In genomic region chr5:138570871-138571270, GRCh38 we compare ENCODE assay signal across 18 cellular contexts. TPM values are rescaled to one million over a fixed set of nuclear protein-coding genes. Genes with fewer than 3 reads are reported as not detected.
A peak's percentile ranks its signal among the peaks of the same experiment; 100 is the strongest.
DNase-seq lines count a peak whose midpoint lies in the region; ATAC-seq, FAIRE-seq and TF ChIP-seq lines count a peak whose summit lies in the region.
"Had no signal": no experiment of that assay in that cellular context is flagged by ENCODE, and none has a peak within 500 bp of the region (broad histone marks: within the 10 kb centered on the region; RNA-seq: fewer than 3 reads in every experiment).

No MANE protein-coding gene starts in this region.

- peaks cover 58% of the 10 kb centered on the region for H4K20me1 ChIP-seq in Loucy (ENCODE audit: insufficient read depth, low read length, poor library complexity, severe bottlenecking)

- ATAC-seq in natural killer cell treated with Interleukin-12 subunit alpha and Interleukin-12 subunit beta and Interleukin-15 and Interleukin-18, amount 100 ng/mL, for 72 hours, result no peak
- ATAC-seq in natural killer cell (no peak), HG02870 (IDR thresholded peaks at IDR 0.05; ENCODE audit: unreplicated experiment) (no peak), GM18858 (IDR thresholded peaks at IDR 0.05; ENCODE audit: unreplicated experiment) (no peak)

- H3K9me3 Mint-ChIP-seq in natural killer cell treated with Interleukin-12 subunit alpha and Interleukin-12 subunit beta and Interleukin-15 and Interleukin-18, amount 100 ng/mL, for 72 hours, result no peaks in the 10 kb centered on the region
- peaks cover 0 to 1% of the 10 kb centered on the region in 2 donors for H3K9me3 Mint-ChIP-seq in natural killer cell
- peaks cover 0 to 4% (median 1%) of the 10 kb centered on the region in 5 experiments for H3K9me3 Mint-ChIP-seq in brain

- no peak overlapping the region for H3K4me3 ChIP-seq in Loucy (ENCODE audit: low read length, poor library complexity, severe bottlenecking)
- H3K4me3 ChIP-seq: SJCRH30 had no signal

- H2AFZ ChIP-seq in Loucy (ENCODE audit: low read length), result no peak overlapping the region

- peaks cover 69% of the 10 kb centered on the region for H3K36me3 ChIP-seq in Loucy (ENCODE audit: insufficient read depth, low read length)

- H3K4me1 ChIP-seq in Loucy (ENCODE audit: insufficient read depth, low read length, poor library complexity, severe bottlenecking), result peaks cover 26% of the 10 kb centered on the region
- H3K4me1 ChIP-seq: SJCRH30 had no signal

- no peak overlapping the region for H3K9ac ChIP-seq in Loucy (ENCODE audit: low read depth, low read length, poor library complexity, severe bottlenecking)

- FAIRE-seq in GM12892 (lab: Jason Lieb, UNC), result no peak

- peak overlapping the region; percentile 20 for H3K4me3 Mint-ChIP-seq in natural killer cell treated with Interleukin-12 subunit alpha and Interleukin-12 subunit beta and Interleukin-15 and Interleukin-18, amount 100 ng/mL, for 72 hours
- H3K4me3 Mint-ChIP-seq in natural killer cell (no peak overlapping the region), brain (peak overlapping the region in 3 of 5 experiments; percentile 10 to 61 (median 59))
- H3K4me3 Mint-ChIP-seq: B cell had no signal

- peaks cover 56% of the 10 kb centered on the region for H3K36me3 Mint-ChIP-seq in natural killer cell treated with Interleukin-12 subunit alpha and Interleukin-12 subunit beta and Interleukin-15 and Interleukin-18, amount 100 ng/mL, for 72 hours
- H3K36me3 Mint-ChIP-seq in natural killer cell, result peaks cover 18% of the 10 kb centered on the region
- peaks cover 91% of the 10 kb centered on the region for H3K36me3 Mint-ChIP-seq in brain

- intact Hi-C loops in natural killer cell (cut with micrococcal nuclease), result loop anchor here (10.0 kb wide), 2 partner anchors 624 to 724 kb away; partner anchors contain the start of genes MATR3 and SIL1

- H3K27ac Mint-ChIP-seq in natural killer cell treated with Interleukin-12 subunit alpha and Interleukin-12 subunit beta and Interleukin-15 and Interleukin-18, amount 100 ng/mL, for 72 hours, result no peak overlapping the region
- H3K27ac Mint-ChIP-seq in natural killer cell (no peak overlapping the region), brain (no peak overlapping the region)
- H3K27ac Mint-ChIP-seq: B cell had no signal

- peaks cover 51 to 57% of the 10 kb centered on the region in 2 donors for H3K4me1 Mint-ChIP-seq in natural killer cell treated with Interleukin-12 subunit alpha and Interleukin-12 subunit beta and Interleukin-15 and Interleukin-18, amount 100 ng/mL, for 72 hours (ENCODE audit: low read depth in 2 of 2)
- H3K4me1 Mint-ChIP-seq in natural killer cell (peaks cover 45 to 59% of the 10 kb centered on the region in 2 donors), brain (peaks cover 76% of the 10 kb centered on the region)

- H3K79me2 ChIP-seq in Loucy (ENCODE audit: insufficient read depth, low read length), result peaks cover 90% of the 10 kb centered on the region

- H3K27me3 ChIP-seq in Loucy (ENCODE audit: insufficient read depth, low read length, poor library complexity, severe bottlenecking), result peaks cover 4% of the 10 kb centered on the region
- H3K27me3 ChIP-seq: SJCRH30 had no signal

- H3K9me2 ChIP-seq in Loucy (replicated peaks; ENCODE audit: low read depth, low read length), result no peaks in the 10 kb centered on the region

- DNase-seq in natural killer cell treated with Interleukin-12 subunit alpha and Interleukin-12 subunit beta and Interleukin-15 and Interleukin-18, amount 100 ng/mL, for 72 hours (ENCODE audit: low spot score), result no peak
- DNase-seq in natural killer cell (no peak), GM12892 (ENCODE audit: insufficient read length) (no peak)
- DNase-seq: ACHN; Kasumi-1; NCI-H1436 treated with DMSO at 0.1 percent for 48 hours; NCI-H2081 treated with DMSO at 0.1 percent for 48 hours; NCI-H2227 treated with DMSO at 0.1 percent for 48 hours; NCI-H526 treated with DMSO at 0.1 percent for 48 hours; NK-92 treated with Interleukin-12 subunit alpha and Interleukin-12 subunit beta, amount 100 ng/mL, for 24 hours; OCI-M1; RPMI8226; SJCRH30 had no signal

- TF ChIP-seq POLR2A in GM12892 (IDR thresholded peaks at IDR 0.05; ENCODE audit: low read depth, low read length), result no peak

- no peaks in the 10 kb centered on the region for H3K27me3 Mint-ChIP-seq in natural killer cell treated with Interleukin-12 subunit alpha and Interleukin-12 subunit beta and Interleukin-15 and Interleukin-18, amount 100 ng/mL, for 72 hours
- H3K27me3 Mint-ChIP-seq in natural killer cell (ENCODE audit: low read depth in 2 of 2) (no peaks in the 10 kb centered on the region), brain (peaks cover 8% of the 10 kb centered on the region)
- H3K27me3 Mint-ChIP-seq: B cell had no signal

- H3F3A ChIP-seq in Loucy (ENCODE audit: low read depth), result peaks cover 3% of the 10 kb centered on the region; the same call in 1 of the 2 replicates

- TF ChIP-seq CTCF in natural killer cell (IDR thresholded peaks at IDR 0.05), result no peak
- TF ChIP-seq CTCF in Loucy (conservative IDR thresholded peaks at IDR 0.05; ENCODE audit: low read length), result no peak
- no peak for TF ChIP-seq CTCF in brain (conservative IDR thresholded peaks at IDR 0.05)

- H3K9me3 ChIP-seq in Loucy (ENCODE audit: insufficient read depth, low read depth, low read length), result no peaks in the 10 kb centered on the region
- H3K9me3 ChIP-seq: SJCRH30 had no signal

- H3K4me2 ChIP-seq in Loucy (ENCODE audit: low read depth, low read length, poor library complexity, severe bottlenecking), result peak overlapping the region; percentile 12

RNA-seq across cellular contexts. Expression of gene HSPA9, which starts 4.3 kb away (rescaled TPM):
- total RNA-seq in natural killer cell treated with Interleukin-12 subunit alpha and Interleukin-12 subunit beta and Interleukin-15 and Interleukin-18, amount 100 ng/mL, for 72 hours, result 100 to 1,000 TPM; 337 to 473 TPM
- 100 to 1,000 TPM; 272 to 308 (median 308) TPM for total RNA-seq in natural killer cell
- polyA plus RNA-seq in brain (ENCODE audit: insufficient read depth, low read depth, low replicate concordance), result 141 TPM
- polyA plus RNA-seq in GM12892 (2012; ENCODE audit: missing spikeins), result 227 TPM

RNA-seq across cellular contexts. Expression of gene ETF1, which starts 27.8 kb away (rescaled TPM):
- 100 to 1,000 TPM; 150 to 167 TPM for total RNA-seq in natural killer cell treated with Interleukin-12 subunit alpha and Interleukin-12 subunit beta and Interleukin-15 and Interleukin-18, amount 100 ng/mL, for 72 hours
- 100 to 1,000 TPM; 135 to 189 (median 136) TPM for total RNA-seq in natural killer cell
- 27.4 TPM for polyA plus RNA-seq in brain (ENCODE audit: insufficient read depth, low read depth, low replicate concordance)
- 59.5 TPM for polyA plus RNA-seq in GM12892 (2012; ENCODE audit: missing spikeins)
